In genomic region chr1:2199042-2199810, GRCh38 we compare ENCODE assay signal across 1 cellular context.
TF ChIP-seq lines count a peak whose summit lies in the region.

No MANE protein-coding gene starts in this region.

TF ChIP-seq in HEK293, 187 proteins besides CTCF, POLR2A, EP300 and RAD21 (continued from another document and continues in another):
- TF ChIP-seq, protein P1, sequence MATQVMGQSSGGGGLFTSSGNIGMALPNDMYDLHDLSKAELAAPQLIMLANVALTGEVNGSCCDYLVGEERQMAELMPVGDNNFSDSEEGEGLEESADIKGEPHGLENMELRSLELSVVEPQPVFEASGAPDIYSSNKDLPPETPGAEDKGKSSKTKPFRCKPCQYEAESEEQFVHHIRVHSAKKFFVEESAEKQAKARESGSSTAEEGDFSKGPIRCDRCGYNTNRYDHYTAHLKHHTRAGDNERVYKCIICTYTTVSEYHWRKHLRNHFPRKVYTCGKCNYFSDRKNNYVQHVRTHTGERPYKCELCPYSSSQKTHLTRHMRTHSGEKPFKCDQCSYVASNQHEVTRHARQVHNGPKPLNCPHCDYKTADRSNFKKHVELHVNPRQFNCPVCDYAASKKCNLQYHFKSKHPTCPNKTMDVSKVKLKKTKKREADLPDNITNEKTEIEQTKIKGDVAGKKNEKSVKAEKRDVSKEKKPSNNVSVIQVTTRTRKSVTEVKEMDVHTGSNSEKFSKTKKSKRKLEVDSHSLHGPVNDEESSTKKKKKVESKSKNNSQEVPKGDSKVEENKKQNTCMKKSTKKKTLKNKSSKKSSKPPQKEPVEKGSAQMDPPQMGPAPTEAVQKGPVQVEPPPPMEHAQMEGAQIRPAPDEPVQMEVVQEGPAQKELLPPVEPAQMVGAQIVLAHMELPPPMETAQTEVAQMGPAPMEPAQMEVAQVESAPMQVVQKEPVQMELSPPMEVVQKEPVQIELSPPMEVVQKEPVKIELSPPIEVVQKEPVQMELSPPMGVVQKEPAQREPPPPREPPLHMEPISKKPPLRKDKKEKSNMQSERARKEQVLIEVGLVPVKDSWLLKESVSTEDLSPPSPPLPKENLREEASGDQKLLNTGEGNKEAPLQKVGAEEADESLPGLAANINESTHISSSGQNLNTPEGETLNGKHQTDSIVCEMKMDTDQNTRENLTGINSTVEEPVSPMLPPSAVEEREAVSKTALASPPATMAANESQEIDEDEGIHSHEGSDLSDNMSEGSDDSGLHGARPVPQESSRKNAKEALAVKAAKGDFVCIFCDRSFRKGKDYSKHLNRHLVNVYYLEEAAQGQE (tag by site-specific recombination; IDR thresholded peaks at IDR 0.05) = no peak
- TF ChIP-seq ZNF792 (tag by site-specific recombination; IDR thresholded peaks at IDR 0.05) (no peak), ZNF677 (tag by site-specific recombination; IDR thresholded peaks at IDR 0.05) (no peak), ZNF221 (tag by site-specific recombination; IDR thresholded peaks at IDR 0.05; ENCODE audit: borderline replicate concordance) (no peak), ZNF510 (tag by site-specific recombination; IDR thresholded peaks at IDR 0.05; ENCODE audit: insufficient replicate concordance) (no peak), ZXDB (tag by site-specific recombination; IDR thresholded peaks at IDR 0.05) (no peak), ZNF138 (tag by site-specific recombination; IDR thresholded peaks at IDR 0.05; ENCODE audit: borderline replicate concordance) (no peak), ZNF37A (tag by site-specific recombination; IDR thresholded peaks at IDR 0.05) (no peak), ZBTB21 (tag by site-specific recombination; IDR thresholded peaks at IDR 0.05) (no peak), ZNF174 (tag by site-specific recombination; IDR thresholded peaks at IDR 0.05) (no peak), ZNF248 (tag by site-specific recombination; IDR thresholded peaks at IDR 0.05) (no peak), ZNF777 (tag by site-specific recombination; IDR thresholded peaks at IDR 0.05; ENCODE audit: borderline replicate concordance) (no peak), ZNF16 (tag by site-specific recombination; IDR thresholded peaks at IDR 0.05; ENCODE audit: low read depth) (no peak), BCL11B (tag by site-specific recombination; IDR thresholded peaks at IDR 0.05; ENCODE audit: low read depth) (no peak), GLIS1 (tag by site-specific recombination; IDR thresholded peaks at IDR 0.05) (peak; percentile 24; the same call in 1 of the 2 replicates), ZNF501 (tag by site-specific recombination; IDR thresholded peaks at IDR 0.05) (no peak), SP2 (tag by site-specific recombination; IDR thresholded peaks at IDR 0.05) (peak; percentile 84), EGR2 (tag by site-specific recombination; IDR thresholded peaks at IDR 0.05; ENCODE audit: low read depth) (peak; percentile 61; the same call in 1 of the 2 replicates), ZNF707 (tag by site-specific recombination; IDR thresholded peaks at IDR 0.05) (no peak), ZNF747 (tag by site-specific recombination; IDR thresholded peaks at IDR 0.05) (no peak), ZNF513 (tag by site-specific recombination; IDR thresholded peaks at IDR 0.05) (no peak), KLF17 (tag by site-specific recombination; IDR thresholded peaks at IDR 0.05) (peak; percentile 43; the same call in 1 of the 2 replicates), ZNF394 (tag by site-specific recombination; IDR thresholded peaks at IDR 0.05; ENCODE audit: borderline replicate concordance) (peak; percentile 32; the same call in 1 of the 2 replicates), HIC1 (tag by site-specific recombination; IDR thresholded peaks at IDR 0.05) (no peak), ZNF223 (tag by site-specific recombination; IDR thresholded peaks at IDR 0.05) (no peak), ZNF19 (tag by site-specific recombination; IDR thresholded peaks at IDR 0.05; ENCODE audit: low read depth) (no peak), HOXA7 (CRISPR knock-in tag; IDR thresholded peaks at IDR 0.05; ENCODE audit: borderline replicate concordance) (no peak), KLF1 (tag by site-specific recombination; IDR thresholded peaks at IDR 0.05) (peak; percentile 88), ZFP41 (tag by site-specific recombination; IDR thresholded peaks at IDR 0.05; ENCODE audit: borderline replicate concordance) (no peak), ZNF701 (tag by site-specific recombination; IDR thresholded peaks at IDR 0.05) (no peak), ZNF311 (tag by site-specific recombination; IDR thresholded peaks at IDR 0.05; ENCODE audit: borderline replicate concordance) (no peak), ZBTB26 (tag by site-specific recombination; optimal IDR thresholded peaks at IDR 0.05) (peak; percentile 10), ZNF549 (tag by site-specific recombination; IDR thresholded peaks at IDR 0.05) (no peak), ZNF202 (tag by site-specific recombination; IDR thresholded peaks at IDR 0.05; ENCODE audit: borderline replicate concordance) (no peak), MEIS1 (CRISPR knock-in tag; IDR thresholded peaks at IDR 0.05; ENCODE audit: borderline replicate concordance) (no peak), ZBTB1 (tag by site-specific recombination; IDR thresholded peaks at IDR 0.05) (no peak), ZNF624 (tag by site-specific recombination; IDR thresholded peaks at IDR 0.05) (no peak), ZNF10 (tag by site-specific recombination; IDR thresholded peaks at IDR 0.05) (no peak), ZNF366 (tag by site-specific recombination; conservative IDR thresholded peaks at IDR 0.05) (no peak), ZNF426 (tag by site-specific recombination; IDR thresholded peaks at IDR 0.05) (no peak), TRIM28 (IDR thresholded peaks at IDR 0.05; ENCODE audit: borderline replicate concordance, low read length) (no peak)
- TF ChIP-seq, protein P2, sequence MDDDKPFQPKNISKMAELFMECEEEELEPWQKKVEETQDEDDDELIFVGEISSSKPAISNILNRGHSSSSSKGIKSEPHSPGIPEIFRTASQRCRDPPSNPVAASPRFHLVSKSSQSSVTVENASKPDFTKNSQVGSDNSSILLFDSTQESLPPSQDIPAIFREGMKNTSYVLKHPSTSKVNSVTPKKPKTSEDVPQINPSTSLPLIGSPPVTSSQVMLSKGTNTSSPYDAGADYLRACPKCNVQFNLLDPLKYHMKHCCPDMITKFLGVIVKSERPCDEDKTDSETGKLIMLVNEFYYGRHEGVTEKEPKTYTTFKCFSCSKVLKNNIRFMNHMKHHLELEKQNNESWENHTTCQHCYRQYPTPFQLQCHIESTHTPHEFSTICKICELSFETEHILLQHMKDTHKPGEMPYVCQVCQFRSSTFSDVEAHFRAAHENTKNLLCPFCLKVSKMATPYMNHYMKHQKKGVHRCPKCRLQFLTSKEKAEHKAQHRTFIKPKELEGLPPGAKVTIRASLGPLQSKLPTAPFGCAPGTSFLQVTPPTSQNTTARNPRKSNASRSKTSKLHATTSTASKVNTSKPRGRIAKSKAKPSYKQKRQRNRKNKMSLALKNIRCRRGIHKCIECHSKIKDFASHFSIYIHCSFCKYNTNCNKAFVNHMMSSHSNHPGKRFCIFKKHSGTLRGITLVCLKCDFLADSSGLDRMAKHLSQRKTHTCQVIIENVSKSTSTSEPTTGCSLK (tag by site-specific recombination; IDR thresholded peaks at IDR 0.05) = no peak
- TF ChIP-seq, protein P3, sequence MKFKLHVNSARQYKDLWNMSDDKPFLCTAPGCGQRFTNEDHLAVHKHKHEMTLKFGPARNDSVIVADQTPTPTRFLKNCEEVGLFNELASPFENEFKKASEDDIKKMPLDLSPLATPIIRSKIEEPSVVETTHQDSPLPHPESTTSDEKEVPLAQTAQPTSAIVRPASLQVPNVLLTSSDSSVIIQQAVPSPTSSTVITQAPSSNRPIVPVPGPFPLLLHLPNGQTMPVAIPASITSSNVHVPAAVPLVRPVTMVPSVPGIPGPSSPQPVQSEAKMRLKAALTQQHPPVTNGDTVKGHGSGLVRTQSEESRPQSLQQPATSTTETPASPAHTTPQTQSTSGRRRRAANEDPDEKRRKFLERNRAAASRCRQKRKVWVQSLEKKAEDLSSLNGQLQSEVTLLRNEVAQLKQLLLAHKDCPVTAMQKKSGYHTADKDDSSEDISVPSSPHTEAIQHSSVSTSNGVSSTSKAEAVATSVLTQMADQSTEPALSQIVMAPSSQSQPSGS (tag by site-specific recombination; IDR thresholded peaks at IDR 0.05; ENCODE audit: low read depth) = no peak
- TF ChIP-seq, protein P4, sequence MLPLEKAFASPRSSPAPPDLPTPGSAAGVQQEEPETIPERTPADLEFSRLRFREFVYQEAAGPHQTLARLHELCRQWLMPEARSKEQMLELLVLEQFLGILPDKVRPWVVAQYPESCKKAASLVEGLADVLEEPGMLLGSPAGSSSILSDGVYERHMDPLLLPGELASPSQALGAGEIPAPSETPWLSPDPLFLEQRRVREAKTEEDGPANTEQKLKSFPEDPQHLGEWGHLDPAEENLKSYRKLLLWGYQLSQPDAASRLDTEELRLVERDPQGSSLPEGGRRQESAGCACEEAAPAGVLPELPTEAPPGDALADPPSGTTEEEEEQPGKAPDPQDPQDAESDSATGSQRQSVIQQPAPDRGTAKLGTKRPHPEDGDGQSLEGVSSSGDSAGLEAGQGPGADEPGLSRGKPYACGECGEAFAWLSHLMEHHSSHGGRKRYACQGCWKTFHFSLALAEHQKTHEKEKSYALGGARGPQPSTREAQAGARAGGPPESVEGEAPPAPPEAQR (tag by site-specific recombination; IDR thresholded peaks at IDR 0.05) = no peak
- TF ChIP-seq, protein P5, sequence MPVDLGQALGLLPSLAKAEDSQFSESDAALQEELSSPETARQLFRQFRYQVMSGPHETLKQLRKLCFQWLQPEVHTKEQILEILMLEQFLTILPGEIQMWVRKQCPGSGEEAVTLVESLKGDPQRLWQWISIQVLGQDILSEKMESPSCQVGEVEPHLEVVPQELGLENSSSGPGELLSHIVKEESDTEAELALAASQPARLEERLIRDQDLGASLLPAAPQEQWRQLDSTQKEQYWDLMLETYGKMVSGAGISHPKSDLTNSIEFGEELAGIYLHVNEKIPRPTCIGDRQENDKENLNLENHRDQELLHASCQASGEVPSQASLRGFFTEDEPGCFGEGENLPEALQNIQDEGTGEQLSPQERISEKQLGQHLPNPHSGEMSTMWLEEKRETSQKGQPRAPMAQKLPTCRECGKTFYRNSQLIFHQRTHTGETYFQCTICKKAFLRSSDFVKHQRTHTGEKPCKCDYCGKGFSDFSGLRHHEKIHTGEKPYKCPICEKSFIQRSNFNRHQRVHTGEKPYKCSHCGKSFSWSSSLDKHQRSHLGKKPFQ (tag by site-specific recombination; IDR thresholded peaks at IDR 0.05) = 0 out of 2 replicates have a peak, but pooled peaks have one; percentile 44
